ENCODE assay signal across 19 cellular contexts in genomic region chr1:43683560-43683959, GRCh38.
A peak's percentile ranks its signal among the peaks of the same experiment; 100 is the strongest.
DNase-seq lines count a peak whose midpoint lies in the region; ATAC-seq lines count a peak whose summit lies in the region.
"Had no signal": no experiment of that assay in that cellular context is flagged by ENCODE, and none has a peak within 500 bp of the region (broad histone marks: within the 10 kb centered on the region; RNA-seq: fewer than 3 reads in every experiment).

No MANE protein-coding gene starts in this region.

- H3K4me3 Mint-ChIP-seq in activated T-cell treated with anti-CD3 and anti-CD28 coated beads, Interleukin-2, amount 50 U/mL, for 24 hours = no peak overlapping the region
- H3K4me3 Mint-ChIP-seq in stimulated activated naive CD8-positive, alpha-beta T cell treated with anti-CD3 and anti-CD28 coated beads, Interleukin-15, Interleukin-2, amounts not matched to agents 100 ng/mL and 50 ng/mL, for 24 hours = no peak overlapping the region
- H3K4me3 Mint-ChIP-seq in memory B cell = no peak overlapping the region
- no peak overlapping the region for H3K4me3 Mint-ChIP-seq in stimulated activated effector memory CD8-positive, alpha-beta T cell treated with anti-CD3 and anti-CD28 coated beads, Interleukin-12 subunit alpha, Interleukin-12 subunit beta, amount 100 ng/mL, for 72 hours
- H3K4me3 Mint-ChIP-seq: B cell; CD4-positive, alpha-beta T cell; CD8-positive, alpha-beta memory T cell; H9 had no signal

- H3K4me1 Mint-ChIP-seq in activated T-cell treated with anti-CD3 and anti-CD28 coated beads, Interleukin-2, amount 50 U/mL, for 24 hours (ENCODE audit: low read depth) = no peaks in the 10 kb centered on the region
- H3K4me1 Mint-ChIP-seq in stimulated activated naive CD8-positive, alpha-beta T cell treated with anti-CD3 and anti-CD28 coated beads, Interleukin-15, Interleukin-2, amounts not matched to agents 100 ng/mL and 50 ng/mL, for 24 hours (ENCODE audit: low read depth) = no peaks in the 10 kb centered on the region
- peaks cover 6% of the 10 kb centered on the region for H3K4me1 Mint-ChIP-seq in memory B cell
- H3K4me1 Mint-ChIP-seq in stimulated activated effector memory CD8-positive, alpha-beta T cell treated with anti-CD3 and anti-CD28 coated beads, Interleukin-12 subunit alpha, Interleukin-12 subunit beta, amount 100 ng/mL, for 72 hours = peaks cover 6% of the 10 kb centered on the region
- H3K4me1 Mint-ChIP-seq: B cell, H9 had no signal

- H3K27me3 Mint-ChIP-seq in activated T-cell treated with anti-CD3 and anti-CD28 coated beads, Interleukin-2, amount 50 U/mL, for 24 hours = no peaks in the 10 kb centered on the region
- H3K27me3 Mint-ChIP-seq in stimulated activated naive CD8-positive, alpha-beta T cell treated with anti-CD3 and anti-CD28 coated beads, Interleukin-15, Interleukin-2, amounts not matched to agents 100 ng/mL and 50 ng/mL, for 24 hours = no peaks in the 10 kb centered on the region
- H3K27me3 Mint-ChIP-seq in memory B cell = no peaks in the 10 kb centered on the region
- H3K27me3 Mint-ChIP-seq: B cell; CD4-positive, alpha-beta T cell; CD8-positive, alpha-beta memory T cell had no signal

- no peaks in the 10 kb centered on the region for H3K9me3 Mint-ChIP-seq in activated T-cell treated with anti-CD3 and anti-CD28 coated beads, Interleukin-2, amount 50 U/mL, for 24 hours
- no peaks in the 10 kb centered on the region for H3K9me3 Mint-ChIP-seq in stimulated activated naive CD8-positive, alpha-beta T cell treated with anti-CD3 and anti-CD28 coated beads, Interleukin-15, Interleukin-2, amounts not matched to agents 100 ng/mL and 50 ng/mL, for 24 hours
- no peaks in the 10 kb centered on the region for H3K9me3 Mint-ChIP-seq in memory B cell
- H3K9me3 Mint-ChIP-seq in stimulated activated effector memory CD8-positive, alpha-beta T cell treated with anti-CD3 and anti-CD28 coated beads, Interleukin-12 subunit alpha, Interleukin-12 subunit beta, amount 100 ng/mL, for 72 hours = no peaks in the 10 kb centered on the region
- H3K9me3 Mint-ChIP-seq: CD4-positive, alpha-beta T cell; CD8-positive, alpha-beta memory T cell; H9 had no signal

- DNase-seq in activated T-cell treated with anti-CD3 and anti-CD28 coated beads, Interleukin-2, amount 50 U/mL, for 24 hours = no peak
- DNase-seq in activated T-cell treated with anti-CD3 and anti-CD28 coated beads for 4 hours (no peak), memory B cell (ENCODE audit: low spot score in 2 of 2) (no peak), cerebellar nuclear complex (lab: John Stamatoyannopoulos, UW) (no peak)
- DNase-seq in stimulated activated naive CD8-positive, alpha-beta T cell treated with anti-CD3 and anti-CD28 coated beads, Interleukin-15, Interleukin-2, amounts not matched to agents 100 U/mL and 50 U/mL, for 24 hours = no peak
- no peak for DNase-seq in stimulated activated effector memory CD8-positive, alpha-beta T cell treated with anti-CD3 and anti-CD28 coated beads, Interleukin-12 subunit alpha, Interleukin-12 subunit beta, amount 100 ng/mL, for 72 hours (ENCODE audit: low spot score in 2 of 2)
- DNase-seq: CD4-positive, alpha-beta T cell; CD8-positive, alpha-beta memory T cell; DMS 273 treated with DMSO at 0.1 percent for 48 hours; DMS79; EL; GDM1; GM23248; H9 had no signal

- no peak for ATAC-seq in stimulated activated naive CD8-positive, alpha-beta T cell treated with anti-CD3 and anti-CD28 coated beads, Interleukin-15, Interleukin-2, amounts not matched to agents 100 U/mL and 50 U/mL, for 24 hours
- no peak for ATAC-seq in memory B cell (ENCODE audit: low read depth)
- no peak for ATAC-seq in stimulated activated effector memory CD8-positive, alpha-beta T cell treated with anti-CD3 and anti-CD28 coated beads, Interleukin-12 subunit alpha, Interleukin-12 subunit beta, amount 100 ng/mL, for 72 hours
- no peak for ATAC-seq in HG03460 (IDR thresholded peaks at IDR 0.05; ENCODE audit: unreplicated experiment)
- ATAC-seq: GM12878, HCT116 had no signal

- peak overlapping the region; percentile 23 for H3K27ac Mint-ChIP-seq in activated T-cell treated with anti-CD3 and anti-CD28 coated beads, Interleukin-2, amount 50 U/mL, for 24 hours
- H3K27ac Mint-ChIP-seq in stimulated activated naive CD8-positive, alpha-beta T cell treated with anti-CD3 and anti-CD28 coated beads, Interleukin-15, Interleukin-2, amounts not matched to agents 100 ng/mL and 50 ng/mL, for 24 hours = peak overlapping the region; percentile 3
- peak overlapping the region; percentile 50 for H3K27ac Mint-ChIP-seq in memory B cell
- peak overlapping the region; percentile 86 for H3K27ac Mint-ChIP-seq in stimulated activated effector memory CD8-positive, alpha-beta T cell treated with anti-CD3 and anti-CD28 coated beads, Interleukin-12 subunit alpha, Interleukin-12 subunit beta, amount 100 ng/mL, for 72 hours
- H3K27ac Mint-ChIP-seq: B cell; CD4-positive, alpha-beta T cell had no signal

- peaks cover 35% of the 10 kb centered on the region for H3K36me3 Mint-ChIP-seq in activated T-cell treated with anti-CD3 and anti-CD28 coated beads, Interleukin-2, amount 50 U/mL, for 24 hours (ENCODE audit: low read depth)
- H3K36me3 Mint-ChIP-seq in stimulated activated naive CD8-positive, alpha-beta T cell treated with anti-CD3 and anti-CD28 coated beads, Interleukin-15, Interleukin-2, amounts not matched to agents 100 ng/mL and 50 ng/mL, for 24 hours (ENCODE audit: low read depth) = peaks cover 48% of the 10 kb centered on the region
- peaks cover 33% of the 10 kb centered on the region for H3K36me3 Mint-ChIP-seq in memory B cell
- peaks cover 12% of the 10 kb centered on the region for H3K36me3 Mint-ChIP-seq in stimulated activated effector memory CD8-positive, alpha-beta T cell treated with anti-CD3 and anti-CD28 coated beads, Interleukin-12 subunit alpha, Interleukin-12 subunit beta, amount 100 ng/mL, for 72 hours

Comparison
In these comparisons a context has a peak if more than half of its experiments do, and no peak if none do; other contexts are left out.
1. H3K27ac Mint-ChIP-seq: peak in every context shown above with its lines; median percentile 86 in stimulated activated effector memory CD8-positive, alpha-beta T cell treated with anti-CD3 and anti-CD28 coated beads, Interleukin-12 subunit alpha, Interleukin-12 subunit beta, amount 100 ng/mL, for 72 hours; 50 in memory B cell; 23 in activated T-cell treated with anti-CD3 and anti-CD28 coated beads, Interleukin-2, amount 50 U/mL, for 24 hours; 3 in stimulated activated naive CD8-positive, alpha-beta T cell treated with anti-CD3 and anti-CD28 coated beads, Interleukin-15, Interleukin-2, amounts not matched to agents 100 ng/mL and 50 ng/mL, for 24 hours.